8 cellular contexts compared by ENCODE assay signal in genomic region chr17:21283482-21284318, GRCh38. TPM values are rescaled to one million over a fixed set of nuclear protein-coding genes. Genes with fewer than 3 reads are reported as not detected.
DNase-seq lines count a peak whose midpoint lies in the region; ATAC-seq and TF ChIP-seq lines count a peak whose summit lies in the region.

No MANE protein-coding gene starts in this region.

- TF ChIP-seq CTCF in fibroblast of mammary gland (conservative IDR thresholded peaks at IDR 0.05; ENCODE audit: control insufficient read depth, insufficient read depth, low read depth, low read length) (no peak), ovary (IDR thresholded peaks at IDR 0.05) (no peak)

- H3K36me3 ChIP-seq in SK-N-MC (ENCODE audit: insufficient read depth, low read length) (no peaks in the 10 kb centered on the region), ovary (no peaks in the 10 kb centered on the region)

- peaks cover 29% of the 10 kb centered on the region for H3K36me3 Mint-ChIP-seq in activated CD4-positive, alpha-beta T cell treated with anti-CD3 and anti-CD28 coated beads for 36 hours (ENCODE audit: low read depth)

- H3K4me1 ChIP-seq in ovary (ENCODE audit: insufficient read depth) = peaks cover 24% of the 10 kb centered on the region

- CTCF ChIA-PET in activated CD4-positive, alpha-beta T cell treated with anti-CD3 and anti-CD28 coated beads for 36 hours (lab: Charles Lee) = interaction anchor here (0.6 to 1.8 kb wide), 5 partner anchors 8 to 230 kb away, joined by 3 to 7 read pairs (median 3); no protein-coding TSS in a partner anchor

- POLR2A ChIA-PET in activated CD4-positive, alpha-beta T cell treated with anti-CD3 and anti-CD28 coated beads for 36 hours (lab: Charles Lee) = no interaction called here

- H3K27ac Mint-ChIP-seq in activated CD4-positive, alpha-beta T cell treated with anti-CD3 and anti-CD28 coated beads for 36 hours = peak overlapping the region; percentile 81

- no peak overlapping the region for H3K27ac ChIP-seq in SK-N-MC
- no peak overlapping the region for H3K27ac ChIP-seq in ovary

- ATAC-seq in activated CD4-positive, alpha-beta T cell treated with anti-CD3 and anti-CD28 coated beads for 36 hours = peak; percentile 5
- ATAC-seq in HG02852 (IDR thresholded peaks at IDR 0.05; ENCODE audit: unreplicated experiment) (peak; percentile 17), HG02884 (IDR thresholded peaks at IDR 0.05; ENCODE audit: unreplicated experiment) (no peak)

- no peak overlapping the region for H3K9ac ChIP-seq in SK-N-MC (ENCODE audit: insufficient read length)

- peak overlapping the region; percentile 98 for H3K4me3 Mint-ChIP-seq in activated CD4-positive, alpha-beta T cell treated with anti-CD3 and anti-CD28 coated beads for 36 hours

- no peaks in the 10 kb centered on the region for H3K27me3 Mint-ChIP-seq in activated CD4-positive, alpha-beta T cell treated with anti-CD3 and anti-CD28 coated beads for 36 hours

- H3K4me3 ChIP-seq in SK-N-MC (peak overlapping the region; percentile 86), fibroblast of mammary gland (ENCODE audit: control insufficient read depth, low read depth, low read length) (peak overlapping the region; percentile 44), ovary (peak overlapping the region; percentile 52)

- intact Hi-C loops in activated CD4-positive, alpha-beta T cell treated with anti-CD3 and anti-CD28 coated beads for 36 hours (cut with DNase I, micrococcal nuclease) = loop anchor here (1.0 to 2.0 kb wide), 6 partner anchors 31 to 267 kb away; partner anchors contain the start of genes DHRS7B (in 1 of the 2), NATD1 (in 1 of the 2) and TMEM11 (in 1 of the 2)
- intact Hi-C loops in ovary (cut with DNase I) = loop anchor here (5.0 to 10.0 kb wide), 4 partner anchors 159 to 239 kb away; partner anchors contain the start of genes DHRS7B (in 1 of the 4) and USP22 (in 1 of the 4)

- no peak for TF ChIP-seq EP300 in ovary (IDR thresholded peaks at IDR 0.05)

- no peaks in the 10 kb centered on the region for H3K27me3 ChIP-seq in ovary

- H3K9me3 Mint-ChIP-seq in activated CD4-positive, alpha-beta T cell treated with anti-CD3 and anti-CD28 coated beads for 36 hours (ENCODE audit: low read depth) = no peaks in the 10 kb centered on the region

- no peak for TF ChIP-seq POLR2A in ovary (IDR thresholded peaks at IDR 0.05)

- WGBS in ovary, 3 donors = 10 to 19% (median 12%) methylated on average over 45 to 49 of the region's 49 CpGs

- peaks cover 56% of the 10 kb centered on the region for H3K4me1 Mint-ChIP-seq in activated CD4-positive, alpha-beta T cell treated with anti-CD3 and anti-CD28 coated beads for 36 hours

- H3K9me3 ChIP-seq in SK-N-MC (ENCODE audit: low read depth, low read length) (no peaks in the 10 kb centered on the region), ovary (no peaks in the 10 kb centered on the region)

- peak; percentile 13 for DNase-seq in activated CD4-positive, alpha-beta T cell treated with anti-CD3 and anti-CD28 coated beads for 36 hours
- no peak for DNase-seq in activated CD4-positive, alpha-beta T cell treated with anti-CD3 and anti-CD28 coated beads for 4 hours
- DNase-seq in SK-N-MC (ENCODE audit: low read depth, low spot score) (no peak), fibroblast of mammary gland (ENCODE audit: low read depth) (peak; percentile 69), ovary (peak; percentile 30 to 77 (median 66)), cerebellar cortex (ENCODE audit: low spot score) (no peak)

RNA-seq across cellular contexts. Expression of gene MAP2K3, which starts 0.8 kb away (rescaled TPM):
- 100 to 1,000 TPM; 122 to 123 TPM for total RNA-seq in activated CD4-positive, alpha-beta T cell treated with anti-CD3 and anti-CD28 coated beads for 36 hours
- total RNA-seq in ovary = 10 to 100 TPM in 6 of 7 donors, 1 to 10 TPM in 1; 9.1 to 45.5 (median 18.9) TPM
- polyA plus RNA-seq in ovary = 10 to 100 TPM in 1 of 2 donors, 1 to 10 TPM in 1; 9.5 to 11.1 TPM

RNA-seq across cellular contexts. Expression of gene NATD1, which starts 30.5 kb away (rescaled TPM):
- 1 to 10 TPM; 1.5 to 1.7 TPM for total RNA-seq in activated CD4-positive, alpha-beta T cell treated with anti-CD3 and anti-CD28 coated beads for 36 hours
- 1 to 10 TPM; 2.8 to 9.0 (median 5.2) TPM for total RNA-seq in ovary
- polyA plus RNA-seq in ovary = 1 to 10 TPM; 6.2 to 6.7 TPM

Comparison
In these comparisons a context has a peak if more than half of its experiments do, and no peak if none do; other contexts are left out.
1. DNase-seq: peak in activated CD4-positive, alpha-beta T cell treated with anti-CD3 and anti-CD28 coated beads for 36 hours (single experiment), fibroblast of mammary gland (single experiment) and ovary (5 of 5); none in activated CD4-positive, alpha-beta T cell treated with anti-CD3 and anti-CD28 coated beads for 4 hours (0 of 2), SK-N-MC (single experiment) and cerebellar cortex (single experiment).
2. Peak in every context shown above with its lines, with median percentiles within 50 percentile points of each other: H3K4me3 ChIP-seq.